8 cellular contexts compared by ENCODE assay signal in genomic region chr4:22515888-22516541, GRCh38. TPM values are rescaled to one million over a fixed set of nuclear protein-coding genes. Genes with fewer than 3 reads are reported as not detected.
DNase-seq lines count a peak whose midpoint lies in the region; FAIRE-seq and TF ChIP-seq lines count a peak whose summit lies in the region.

TSS of gene ADGRA3 (minus strand) at chr4:22516066. CDS start at chr4:22515784, 282 bp downstream.

- no peak for FAIRE-seq in D721Med (lab: Jason Lieb, UNC)

- H3K79me2 ChIP-seq in fibroblast of lung (ENCODE audit: control insufficient read depth, insufficient read depth, low read length), result peaks cover 17% of the 10 kb centered on the region

- CTCF ChIA-PET in HEK293 (lab: Yijun Ruan, JAX), result no interaction called here

- no peaks in the 10 kb centered on the region for H4K20me1 ChIP-seq in fibroblast of lung (ENCODE audit: control insufficient read depth, extremely low read depth, insufficient read depth, low read length)

- H3K36me3 ChIP-seq in HEK293 (ENCODE audit: control insufficient read depth in 2 of 2, insufficient read depth in 1 of 2, low read length in 2 of 2) (no peaks in the 10 kb centered on the region), fibroblast of lung (ENCODE audit: control insufficient read depth, insufficient read depth, low read length) (no peaks in the 10 kb centered on the region), muscle layer of duodenum (ENCODE audit: control insufficient read depth in 1 of 2, insufficient read depth in 2 of 2, low read length in 2 of 2) (peaks cover 0 to 3% of the 10 kb centered on the region in 2 donors)

- H3K27ac ChIP-seq in HEK293 (ENCODE audit: extremely low read depth, low read depth, low read length), result peak within 1 kb of the TSS; percentile 86
- H3K27ac ChIP-seq in fibroblast of lung (ENCODE audit: insufficient read depth, low read length), result peak within 1 kb of the TSS; percentile 75
- H3K27ac ChIP-seq in muscle layer of duodenum (ENCODE audit: low read length), result peak within 1 kb of the TSS; percentile 68

- H2AFZ ChIP-seq in fibroblast of lung (ENCODE audit: low read length), result peak within 1 kb of the TSS; percentile 88

- TF ChIP-seq CTCF in D721Med (IDR thresholded peaks at IDR 0.05; ENCODE audit: insufficient read depth, missing control alignments) (no peak), HEK293 (tag by site-specific recombination; IDR thresholded peaks at IDR 0.05) (no peak), fibroblast of lung (conservative IDR thresholded peaks at IDR 0.05 in 1 of 2, IDR thresholded peaks at IDR 0.05 in 1 of 2; ENCODE audit: low read depth in 1 of 2, low read length in 2 of 2) (no peak)

- DNase-seq in D721Med (ENCODE audit: insufficient read length, low spot score) (peak; percentile 58), NCI-H226 (peak; percentile 16), activated T-cell treated with anti-CD3 and anti-CD28 coated beads for 24 hours (ENCODE audit: low read depth) (peak; percentile 30), fibroblast of lung (ENCODE audit: low read depth in 2 of 2) (peak; percentile 57 to 72), stromal cell of bone marrow (ENCODE audit: low read depth) (peak; percentile 44), cortex of kidney (lab: John Stamatoyannopoulos, UW) (no peak)

- H3K9ac ChIP-seq in fibroblast of lung (ENCODE audit: insufficient read depth, low read length), result peak within 1 kb of the TSS; percentile 62

- H3K9me3 ChIP-seq in HEK293 (ENCODE audit: control insufficient read depth, insufficient read depth, low read depth, low read length) (no peaks in the 10 kb centered on the region), fibroblast of lung (ENCODE audit: control insufficient read depth, insufficient read depth, low read depth, low read length) (no peaks in the 10 kb centered on the region), muscle layer of duodenum (ENCODE audit: control insufficient read depth in 1 of 2, low read length in 2 of 2) (no peaks in the 10 kb centered on the region)

- H3K27me3 ChIP-seq in fibroblast of lung (ENCODE audit: control insufficient read depth, insufficient read depth, low read length), result no peaks in the 10 kb centered on the region
- H3K27me3 ChIP-seq in muscle layer of duodenum (ENCODE audit: low read depth, low read length), result no peaks in the 10 kb centered on the region

- H3K4me1 ChIP-seq in HEK293 (ENCODE audit: control insufficient read depth, insufficient read depth, low read length) (0 out of 2 replicates have a peak, but pooled peaks cover 3% of the 10 kb centered on the region), fibroblast of lung (ENCODE audit: control insufficient read depth, extremely low read depth, insufficient read depth, low read length) (peaks cover 4% of the 10 kb centered on the region), muscle layer of duodenum (ENCODE audit: control insufficient read depth in 1 of 2, insufficient read depth in 2 of 2, low read length in 2 of 2) (peaks cover 0 to 15% of the 10 kb centered on the region in 2 donors)

- peak within 1 kb of the TSS; percentile 96 for H3K4me2 ChIP-seq in fibroblast of lung (ENCODE audit: extremely low read depth, insufficient read depth, low read length)

- H3K4me3 ChIP-seq in HEK293 (ENCODE audit: low read depth, low read length) (peak within 1 kb of the TSS; percentile 63), fibroblast of lung (replicated peaks in 1 of 4; ENCODE audit: control extremely low read depth in 1 of 4, insufficient read depth in 1 of 4, low read depth in 3 of 4, low read length in 4 of 4) (peak within 1 kb of the TSS; percentile 67 to 85 (median 72)), muscle layer of duodenum (ENCODE audit: low read depth in 1 of 2, low read length in 2 of 2) (peak within 1 kb of the TSS; percentile 88 to 91)

- POLR2A ChIA-PET in HEK293 (lab: Yijun Ruan, JAX), result interaction anchor here (1.5 kb wide), 1 partner anchor 16 kb away, joined by 5 read pairs; no protein-coding TSS in a partner anchor

TF ChIP-seq in HEK293, 187 proteins besides CTCF, POLR2A, EP300 and RAD21 (continues in another document):
- no peak for TF ChIP-seq ZNF521 (tag by site-specific recombination; IDR thresholded peaks at IDR 0.05)
- no peak for TF ChIP-seq ZNF830 (tag by site-specific recombination; IDR thresholded peaks at IDR 0.05; ENCODE audit: low read depth)
- no peak for TF ChIP-seq TCF7L2 (IDR thresholded peaks at IDR 0.05; ENCODE audit: borderline replicate concordance, low read depth, low read length)
- TF ChIP-seq ZNF501 (tag by site-specific recombination; IDR thresholded peaks at IDR 0.05), result 0 out of 2 replicates have a peak, but pooled peaks have one; percentile 38
- no peak for TF ChIP-seq ZNF660 (tag by site-specific recombination; IDR thresholded peaks at IDR 0.05)
- TF ChIP-seq ZBTB20 (tag by site-specific recombination; IDR thresholded peaks at IDR 0.05), result peak; percentile 87
- no peak for TF ChIP-seq ZNF239 (tag by site-specific recombination; IDR thresholded peaks at IDR 0.05)
- no peak for TF ChIP-seq ZNF140 (tag by site-specific recombination; IDR thresholded peaks at IDR 0.05)
- no peak for TF ChIP-seq EGR2 (tag by site-specific recombination; IDR thresholded peaks at IDR 0.05; ENCODE audit: low read depth)
- no peak for TF ChIP-seq GLI4 (tag by site-specific recombination; IDR thresholded peaks at IDR 0.05)
- TF ChIP-seq ZNF837 (tag by site-specific recombination; IDR thresholded peaks at IDR 0.05), result no peak
- TF ChIP-seq OVOL3 (tag by site-specific recombination; IDR thresholded peaks at IDR 0.05), result no peak
- TF ChIP-seq PBX3 (CRISPR knock-in tag; IDR thresholded peaks at IDR 0.05), result no peak
- TF ChIP-seq ZNF341 (tag by site-specific recombination; IDR thresholded peaks at IDR 0.05; ENCODE audit: low read depth), result no peak
- TF ChIP-seq ZNF560 (tag by site-specific recombination; IDR thresholded peaks at IDR 0.05; ENCODE audit: borderline replicate concordance), result no peak
- TF ChIP-seq REPIN1 (tag by site-specific recombination; IDR thresholded peaks at IDR 0.05; ENCODE audit: low read depth), result no peak
- no peak for TF ChIP-seq ZNF473 (tag by site-specific recombination; IDR thresholded peaks at IDR 0.05)
- TF ChIP-seq ZNF621 (tag by site-specific recombination; IDR thresholded peaks at IDR 0.05), result no peak
- TF ChIP-seq ZFP69B (tag by site-specific recombination; IDR thresholded peaks at IDR 0.05), result no peak
- TF ChIP-seq ZNF202 (tag by site-specific recombination; IDR thresholded peaks at IDR 0.05; ENCODE audit: borderline replicate concordance), result no peak
- TF ChIP-seq ZNF23 (tag by site-specific recombination; IDR thresholded peaks at IDR 0.05; ENCODE audit: borderline replicate concordance), result no peak
- TF ChIP-seq ZSCAN23 (tag by site-specific recombination; IDR thresholded peaks at IDR 0.05), result no peak
- TF ChIP-seq ZNF561 (tag by site-specific recombination; IDR thresholded peaks at IDR 0.05; ENCODE audit: borderline replicate concordance), result no peak
- no peak for TF ChIP-seq ZNF623 (tag by site-specific recombination; IDR thresholded peaks at IDR 0.05)
- 0 out of 2 replicates have a peak, but pooled peaks have one; percentile 15 for TF ChIP-seq SP7 (tag by site-specific recombination; IDR thresholded peaks at IDR 0.05)
- TF ChIP-seq ZSCAN4 (tag by site-specific recombination; IDR thresholded peaks at IDR 0.05), result no peak
- TF ChIP-seq ZNF248 (tag by site-specific recombination; IDR thresholded peaks at IDR 0.05), result no peak
- TF ChIP-seq ZNF600 (tag by site-specific recombination; IDR thresholded peaks at IDR 0.05), result peak; percentile 60
- peak; percentile 35; the same call in 1 of the 2 replicates for TF ChIP-seq ZBTB17 (tag by site-specific recombination; IDR thresholded peaks at IDR 0.05)

RNA-seq across cellular contexts. Expression of gene ADGRA3, which starts in this region (rescaled TPM):
- 15.2 and 25.2 TPM in 2 replicates for total RNA-seq in fibroblast of lung
- polyA plus RNA-seq in fibroblast of lung, result 13.0 and 15.8 TPM in 2 replicates
- polyA plus RNA-seq in fibroblast of lung (2012), result 11.7 and 14.3 TPM in 2 replicates
- polyA minus RNA-seq in fibroblast of lung (ENCODE audit: low replicate concordance), result 60.1 and 72.8 TPM in 2 replicates
